In genomic region chr7:158782638-158783490, GRCh38 we compare ENCODE assay signal across 8 cellular contexts. TPM values are rescaled to one million over a fixed set of nuclear protein-coding genes. Genes with fewer than 3 reads are reported as not detected.
A peak's percentile ranks its signal among the peaks of the same experiment; 100 is the strongest.
DNase-seq lines count a peak whose midpoint lies in the region; ATAC-seq, FAIRE-seq and TF ChIP-seq lines count a peak whose summit lies in the region.

No MANE protein-coding gene starts in this region.

- H3K27me3 ChIP-seq in endothelial cell of umbilical vein (ENCODE audit: control insufficient read depth in 2 of 2, insufficient read depth in 2 of 2, low read length in 2 of 2), result no peaks in the 10 kb centered on the region

- no TSS peak for BruUV-seq in endothelial cell of umbilical vein (replicated peaks; lab: Mats Ljungman, UMichigan)

- peak; percentile 55 for DNase-seq in D341Med (ENCODE audit: low spot score)
- DNase-seq in NCI-H510A treated with DMSO at 0.1 percent for 48 hours (lab: John Stamatoyannopoulos, UW), result peak; percentile 78
- DNase-seq in endothelial cell of umbilical vein (ENCODE audit: low read depth, low spot score), result peak; percentile 80
- DNase-seq in mucosa of gallbladder (ENCODE audit: low spot score), result peak; percentile 52
- no peak for DNase-seq in amygdala (lab: John Stamatoyannopoulos, UW)
- no peak for DNase-seq in mesenteric fat pad (ENCODE audit: low spot score)

- H3K9me1 ChIP-seq in endothelial cell of umbilical vein (replicated peaks; ENCODE audit: control insufficient read depth, extremely low read depth, insufficient read depth, low read length), result no peaks in the 10 kb centered on the region

- intact Hi-C loops in endothelial cell of umbilical vein (cut with micrococcal nuclease), result loop anchor here (1.0 to 2.0 kb wide), 6 partner anchors 36 to 194 kb away; partner anchors contain the start of genes DYNC2I1 and ESYT2

- FAIRE-seq in endothelial cell of umbilical vein (lab: Jason Lieb, UNC), result peak; percentile 86

- TF ChIP-seq CTCF in endothelial cell of umbilical vein (IDR thresholded peaks at IDR 0.05; ENCODE audit: extremely low read depth in 1 of 2, insufficient read depth in 1 of 2, low read depth in 1 of 2, low read length in 2 of 2), result peak; percentile 48 to 53

- peak overlapping the region; percentile 12 for H3K9ac ChIP-seq in endothelial cell of umbilical vein (replicated peaks; ENCODE audit: extremely low read depth, insufficient read depth, low read length)

- POLR2A ChIA-PET in endothelial cell of umbilical vein (lab: Charles Lee), result interaction anchor here (1.3 kb wide), 1 partner anchor 46 kb away, joined by 5 read pairs; the partner anchor contains the start of gene ESYT2

- no peak overlapping the region for H3K4me2 ChIP-seq in endothelial cell of umbilical vein (ENCODE audit: insufficient read depth, low read length)

- ATAC-seq in GM21447 (IDR thresholded peaks at IDR 0.05; ENCODE audit: unreplicated experiment) (no peak), GM21360 (IDR thresholded peaks at IDR 0.05; ENCODE audit: unreplicated experiment) (no peak)

- dilution Hi-C loops in endothelial cell of umbilical vein (cut with MboI; ENCODE audit: extremely low pct_ligation_motif_present, low sequenced_read_pairs), result no loop called here

- peaks cover 12% of the 10 kb centered on the region for H3K4me1 ChIP-seq in endothelial cell of umbilical vein (ENCODE audit: control insufficient read depth, extremely low read depth, insufficient read depth, low read length)

- peaks cover 6 to 12% of the 10 kb centered on the region in 2 experiments for H3K36me3 ChIP-seq in endothelial cell of umbilical vein (ENCODE audit: control insufficient read depth in 2 of 2, extremely low read depth in 1 of 2, insufficient read depth in 2 of 2, low read length in 2 of 2)

- H3K9me3 ChIP-seq in endothelial cell of umbilical vein (replicated peaks; ENCODE audit: control insufficient read depth, insufficient read depth, low read length), result no peaks in the 10 kb centered on the region

- peak overlapping the region; percentile 4 for H3K27ac ChIP-seq in endothelial cell of umbilical vein (ENCODE audit: insufficient read depth, low read depth, low read length)

- no peak for TF ChIP-seq POLR2A in endothelial cell of umbilical vein (IDR thresholded peaks at IDR 0.05; ENCODE audit: low read depth, low read length)

- H3K4me3 ChIP-seq in endothelial cell of umbilical vein (replicated peaks in 1 of 3; ENCODE audit: insufficient read depth in 1 of 3, low read depth in 1 of 3, low read length in 3 of 3), result no peak overlapping the region

- CTCF ChIA-PET in endothelial cell of umbilical vein (lab: Charles Lee), result interaction anchor here (0.7 to 2.8 kb wide), 23 partner anchors 12 to 194 kb away, joined by 3 to 34 read pairs (median 4); partner anchors contain the start of genes DYNC2I1, ESYT2 and NCAPG2

- H2AFZ ChIP-seq in endothelial cell of umbilical vein (ENCODE audit: low read depth, low read length), result no peak overlapping the region

- no peaks in the 10 kb centered on the region for H3K79me2 ChIP-seq in endothelial cell of umbilical vein (ENCODE audit: control insufficient read depth, insufficient read depth, low read length)

- no peaks in the 10 kb centered on the region for H4K20me1 ChIP-seq in endothelial cell of umbilical vein (replicated peaks; ENCODE audit: control insufficient read depth, extremely low read depth, insufficient read depth, low read length)

TF ChIP-seq in endothelial cell of umbilical vein, 7 proteins besides CTCF, POLR2A, EP300 and RAD21:
- no peak for TF ChIP-seq EZH2 (IDR thresholded peaks at IDR 0.05; ENCODE audit: borderline replicate concordance, low read depth, low read length, severe bottlenecking)
- TF ChIP-seq MAX (IDR thresholded peaks at IDR 0.05; ENCODE audit: insufficient read depth, insufficient read length), result peak; percentile 76
- no peak for TF ChIP-seq MYC (IDR thresholded peaks at IDR 0.05; ENCODE audit: low read depth, low read length)
- TF ChIP-seq FOS (IDR thresholded peaks at IDR 0.05; ENCODE audit: borderline replicate concordance, insufficient read depth, low read length), result no peak
- TF ChIP-seq GATA2 (IDR thresholded peaks at IDR 0.05; ENCODE audit: insufficient read depth, insufficient read length, low read depth, low read length), result no peak
- TF ChIP-seq POLR2AphosphoS5 (IDR thresholded peaks at IDR 0.05; ENCODE audit: insufficient read depth, low read depth, low read length), result peak; percentile 60
- TF ChIP-seq JUN (IDR thresholded peaks at IDR 0.05; ENCODE audit: borderline replicate concordance, insufficient read depth, insufficient read length, low read depth), result peak; percentile 4

RNA-seq across cellular contexts. Expression of gene ESYT2, which starts 46.4 kb away (rescaled TPM):
- total RNA-seq in endothelial cell of umbilical vein, result 40.6 and 46.6 TPM in 2 replicates
- 15.5 and 18.8 TPM in 2 replicates for polyA plus RNA-seq in endothelial cell of umbilical vein
- polyA plus RNA-seq in endothelial cell of umbilical vein (2011; cell fraction: cytosol; rRNA removed), result 19.7 and 20.5 TPM in 2 replicates
- polyA plus RNA-seq in endothelial cell of umbilical vein (2011; cell fraction: nucleus; rRNA removed), result 24.4 and 24.8 TPM in 2 replicates
- 24.9 and 34.3 TPM in 2 replicates for polyA plus RNA-seq in endothelial cell of umbilical vein (2012)
- 33.4 and 35.3 TPM in 2 replicates for polyA minus RNA-seq in endothelial cell of umbilical vein
- polyA minus RNA-seq in endothelial cell of umbilical vein (2011; cell fraction: cytosol; rRNA and poly(A)+ RNA removed), result 50.1 TPM
- polyA minus RNA-seq in endothelial cell of umbilical vein (2011; cell fraction: nucleus; rRNA and poly(A)+ RNA removed), result 21.1 and 24.2 TPM in 2 replicates
- 62.6 TPM for total RNA-seq in mucosa of gallbladder
- total RNA-seq in mesenteric fat pad, result 79.5 TPM

Comparison
In these comparisons a context has a peak if more than half of its experiments do, and no peak if none do; other contexts are left out.
1. DNase-seq: peak in D341Med (single experiment), NCI-H510A treated with DMSO at 0.1 percent for 48 hours (single experiment), endothelial cell of umbilical vein (single experiment) and mucosa of gallbladder (single experiment); none in amygdala (0 of 56) and mesenteric fat pad (single experiment).